In the genomic region with DNA sequence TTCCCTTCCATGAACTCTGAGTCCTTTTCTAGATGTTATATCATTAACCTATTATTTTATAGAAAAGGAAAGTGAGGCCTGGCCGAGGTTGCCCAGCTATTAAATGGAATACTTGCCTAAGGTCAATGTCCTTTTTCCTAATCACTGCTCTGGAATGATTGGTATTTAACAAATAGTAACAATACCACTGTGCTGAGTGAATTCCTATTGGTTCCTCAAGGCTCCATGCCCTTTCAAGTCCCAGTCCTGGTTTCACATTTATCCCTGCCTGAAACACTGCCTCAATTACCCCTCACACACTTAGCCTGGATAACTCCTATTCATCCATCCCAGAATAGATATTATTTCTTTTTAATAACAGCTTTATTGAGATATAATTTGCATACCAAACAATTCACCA, we compare ENCODE assay signal across 1 cellular context.
TF ChIP-seq lines count a peak whose summit lies in the region.

No MANE protein-coding gene starts in this region.

TF ChIP-seq in IMR-90, 13 proteins besides CTCF, POLR2A, EP300 and RAD21:
- TF ChIP-seq NFE2L2 (IDR thresholded peaks at IDR 0.05; ENCODE audit: low read depth, low read length) (no peak), CHD1 (IDR thresholded peaks at IDR 0.05; ENCODE audit: low read depth, low read length) (no peak), RCOR1 (IDR thresholded peaks at IDR 0.05; ENCODE audit: insufficient replicate concordance, low read length) (no peak), MXI1 (IDR thresholded peaks at IDR 0.05; ENCODE audit: borderline replicate concordance, low read depth, low read length) (no peak), MAFK (IDR thresholded peaks at IDR 0.05; ENCODE audit: low read depth, low read length) (no peak), RFX5 (IDR thresholded peaks at IDR 0.05; ENCODE audit: low read depth, low read length) (no peak), FOS (IDR thresholded peaks at IDR 0.05; ENCODE audit: low read depth, low read length) (no peak), CEBPB (IDR thresholded peaks at IDR 0.05; ENCODE audit: low read depth, low read length) (no peak), MAZ (IDR thresholded peaks at IDR 0.05; ENCODE audit: borderline replicate concordance, low read depth, low read length) (no peak), ELK1 (IDR thresholded peaks at IDR 0.05; ENCODE audit: borderline replicate concordance, low read depth, low read length) (no peak), BHLHE40 (IDR thresholded peaks at IDR 0.05; ENCODE audit: low read depth, low read length) (no peak)
- TF ChIP-seq, protein P1, sequence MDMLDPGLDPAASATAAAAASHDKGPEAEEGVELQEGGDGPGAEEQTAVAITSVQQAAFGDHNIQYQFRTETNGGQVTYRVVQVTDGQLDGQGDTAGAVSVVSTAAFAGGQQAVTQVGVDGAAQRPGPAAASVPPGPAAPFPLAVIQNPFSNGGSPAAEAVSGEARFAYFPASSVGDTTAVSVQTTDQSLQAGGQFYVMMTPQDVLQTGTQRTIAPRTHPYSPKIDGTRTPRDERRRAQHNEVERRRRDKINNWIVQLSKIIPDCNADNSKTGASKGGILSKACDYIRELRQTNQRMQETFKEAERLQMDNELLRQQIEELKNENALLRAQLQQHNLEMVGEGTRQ (IDR thresholded peaks at IDR 0.05; ENCODE audit: low read depth, low read length): no peak
TF ChIP-seq in IMR-90: peak in this region for 0.
